In the genomic region with DNA sequence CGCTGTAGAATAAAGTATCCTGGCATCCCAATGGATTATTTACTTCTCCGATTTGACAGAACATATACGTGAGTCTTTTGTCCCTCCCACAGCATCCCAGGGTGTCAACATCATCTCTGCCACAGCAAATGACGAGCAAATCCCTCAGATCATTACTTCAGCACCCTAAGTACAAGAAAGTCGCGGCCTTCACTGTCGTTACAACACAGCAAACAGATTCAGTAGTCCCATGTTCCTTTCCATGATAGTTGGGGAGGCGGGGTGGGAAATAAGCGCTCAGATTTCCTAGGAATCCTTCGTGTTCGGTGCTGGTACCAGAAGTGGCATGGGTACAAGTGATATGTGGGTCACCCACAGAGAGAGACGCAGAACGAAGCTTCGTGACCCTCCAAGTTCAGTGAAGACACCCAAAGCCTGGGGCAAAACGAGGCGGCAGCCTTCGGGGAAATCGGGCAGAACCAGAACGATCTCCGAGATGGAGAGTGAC, we compare ENCODE assay signal across 8 cellular contexts. TPM values are rescaled to one million over a fixed set of nuclear protein-coding genes. Genes with fewer than 3 reads are reported as not detected.
DNase-seq lines count a peak whose midpoint lies in the region; ATAC-seq and TF ChIP-seq lines count a peak whose summit lies in the region.

No MANE protein-coding gene starts in this region.

- BruUV-seq in Calu3 (replicated peaks; lab: Mats Ljungman, UMichigan), result no TSS peak

- DNase-seq in Calu3 (no peak), HPDE6-E6E7 (ENCODE audit: extremely low spot score) (peak; percentile 13), SW480 (ENCODE audit: low spot score) (peak; percentile 64), choroid plexus epithelial cell (ENCODE audit: low read depth) (peak; percentile 41), left lung (no peak)
- peak; percentile 21 for DNase-seq in stimulated activated naive B cell treated with anti-CD40 and anti-IgM and Interleukin-4, amounts not matched to agents 10 μg/mL and 1 μg/mL and 100 μg/mL, for 72 hours

- no peaks in the 10 kb centered on the region for H3K27me3 ChIP-seq in left lung

- CTCF ChIA-PET in Calu3 (lab: Charles Lee), result no interaction called here

- intact Hi-C loops in Calu3 (cut with micrococcal nuclease; ENCODE audit: unreplicated experiment) (loop anchor here (5.0 kb wide), 1 partner anchor 123 kb away; no protein-coding TSS in a partner anchor), left lung (cut with DNase I) (loop anchor here in 1 of 2 donors (10.0 kb wide), 1 partner anchor 215 kb away; no protein-coding TSS in a partner anchor)

- peak overlapping the region; percentile 83 to 87 for H3K27ac ChIP-seq in left lung

- TF ChIP-seq CTCF in Calu3 (IDR thresholded peaks at IDR 0.05; ENCODE audit: unreplicated experiment) (no peak), choroid plexus epithelial cell (conservative IDR thresholded peaks at IDR 0.05; ENCODE audit: low read depth, low read length) (no peak), left lung (IDR thresholded peaks at IDR 0.05) (no peak)

- H3K4me3 Mint-ChIP-seq in Calu3 (ENCODE audit: low read depth, unreplicated experiment), result peak overlapping the region; percentile 89
- H3K4me3 Mint-ChIP-seq in stimulated activated naive B cell treated with anti-CD40 and anti-IgM and Interleukin-4, amounts not matched to agents 10 μg/mL and 1 μg/mL and 100 μg/mL, for 72 hours, result peak overlapping the region; percentile 87 to 93

- H3K9me3 ChIP-seq in left lung, result no peaks in the 10 kb centered on the region

- H3K4me3 ChIP-seq in choroid plexus epithelial cell (ENCODE audit: low read depth, low read length) (peak overlapping the region; percentile 90), left lung (peak overlapping the region; percentile 91 to 97)

- peaks cover 16% of the 10 kb centered on the region for H3K36me3 Mint-ChIP-seq in Calu3 (ENCODE audit: insufficient read depth, unreplicated experiment)
- no peaks in the 10 kb centered on the region for H3K36me3 Mint-ChIP-seq in stimulated activated naive B cell treated with anti-CD40 and anti-IgM and Interleukin-4, amounts not matched to agents 10 μg/mL and 1 μg/mL and 100 μg/mL, for 72 hours

- H3K9me3 Mint-ChIP-seq in Calu3 (ENCODE audit: low read depth, unreplicated experiment), result no peaks in the 10 kb centered on the region
- H3K9me3 Mint-ChIP-seq in stimulated activated naive B cell treated with anti-CD40 and anti-IgM and Interleukin-4, amounts not matched to agents 10 μg/mL and 1 μg/mL and 100 μg/mL, for 72 hours, result no peaks in the 10 kb centered on the region

- H3K27ac Mint-ChIP-seq in Calu3 (ENCODE audit: unreplicated experiment), result no peak overlapping the region
- peak overlapping the region; percentile 88 for H3K27ac Mint-ChIP-seq in stimulated activated naive B cell treated with anti-CD40 and anti-IgM and Interleukin-4, amounts not matched to agents 10 μg/mL and 1 μg/mL and 100 μg/mL, for 72 hours

- no peaks in the 10 kb centered on the region for H3K27me3 Mint-ChIP-seq in Calu3 (ENCODE audit: unreplicated experiment)
- H3K27me3 Mint-ChIP-seq in stimulated activated naive B cell treated with anti-CD40 and anti-IgM and Interleukin-4, amounts not matched to agents 10 μg/mL and 1 μg/mL and 100 μg/mL, for 72 hours, result no peaks in the 10 kb centered on the region

- peaks cover 8 to 27% of the 10 kb centered on the region in 2 donors for H3K4me1 ChIP-seq in left lung

- H3K36me3 ChIP-seq in left lung, result no peaks in the 10 kb centered on the region

- no peaks in the 10 kb centered on the region for H3K4me1 Mint-ChIP-seq in Calu3 (ENCODE audit: low read depth, unreplicated experiment)
- peaks cover 20 to 40% of the 10 kb centered on the region in 2 donors for H3K4me1 Mint-ChIP-seq in stimulated activated naive B cell treated with anti-CD40 and anti-IgM and Interleukin-4, amounts not matched to agents 10 μg/mL and 1 μg/mL and 100 μg/mL, for 72 hours

- ATAC-seq in left lung (peak; percentile 13), HG03342 (IDR thresholded peaks at IDR 0.05; ENCODE audit: unreplicated experiment) (no peak), HG02759 (IDR thresholded peaks at IDR 0.05; ENCODE audit: unreplicated experiment) (no peak)
- ATAC-seq in stimulated activated naive B cell treated with anti-CD40 and anti-IgM and Interleukin-4, amounts not matched to agents 10 μg/mL and 1 μg/mL and 100 μg/mL, for 72 hours (replicated peaks), result no peak

RNA-seq across cellular contexts. Expression of gene TTBK2, which starts 0.7 kb away (rescaled TPM):
- total RNA-seq in Calu3 (2022) (5.3 TPM in 2 replicates), left lung (10 to 100 TPM; 13.0 to 15.4 TPM)

Comparison
In these comparisons a context has a peak if more than half of its experiments do, and no peak if none do; other contexts are left out.
1. DNase-seq: peak in HPDE6-E6E7 (single experiment), SW480 (single experiment), choroid plexus epithelial cell (single experiment) and stimulated activated naive B cell treated with anti-CD40 and anti-IgM and Interleukin-4, amounts not matched to agents 10 μg/mL and 1 μg/mL and 100 μg/mL, for 72 hours (single experiment); none in Calu3 (single experiment) and left lung (0 of 2).